26 cellular contexts compared by ENCODE assay signal in the genomic region with DNA sequence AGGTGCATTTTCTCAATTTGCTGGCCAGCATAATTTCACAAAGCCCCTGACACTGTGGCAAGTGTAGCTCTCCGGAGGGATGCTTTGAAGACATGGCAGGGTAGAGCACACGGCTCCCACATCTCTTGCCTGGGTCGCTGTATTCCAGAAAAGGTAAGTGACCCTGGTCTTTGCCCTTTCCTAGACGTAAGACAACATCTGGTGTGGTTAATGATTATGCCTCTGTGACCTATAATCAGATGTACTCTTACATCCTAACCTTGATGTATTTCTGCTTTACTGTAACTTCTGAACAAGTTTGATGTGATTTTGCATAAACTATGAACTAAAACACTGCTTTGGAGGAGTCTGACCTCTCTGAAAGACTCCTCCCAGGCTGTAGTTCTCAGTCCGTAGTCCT.
"Had no signal": no experiment of that assay in that cellular context is flagged by ENCODE, and none has a peak within 500 bp of the region (broad histone marks: within the 10 kb centered on the region; RNA-seq: fewer than 3 reads in every experiment).

No MANE protein-coding gene starts in this region.

- H3K27me3 Mint-ChIP-seq: stimulated activated naive B cell treated with anti-CD40 and anti-IgM and Interleukin-4, amounts not matched to agents 10 μg/mL and 1 μg/mL and 100 μg/mL, for 72 hours had no signal

- H3K9me3 Mint-ChIP-seq: mesothelial cell of epicardium; naive B cell; natural killer cell; stimulated activated naive B cell treated with anti-CD40 and anti-IgM and Interleukin-4, amounts not matched to agents 10 μg/mL and 1 μg/mL and 100 μg/mL, for 72 hours had no signal

- ATAC-seq: heart right ventricle; left cardiac atrium; left lung; natural killer cell; stimulated activated naive B cell treated with anti-CD40 and anti-IgM and Interleukin-4, amounts not matched to agents 10 μg/mL and 1 μg/mL and 100 μg/mL, for 72 hours; stimulated activated naive CD8-positive, alpha-beta T cell treated with anti-CD3 and anti-CD28 coated beads, Interleukin-15, Interleukin-2, amounts not matched to agents 100 U/mL and 50 U/mL, for 24 hours had no signal

- H3K27me3 ChIP-seq: heart right ventricle, ovary, sigmoid colon, stomach, suprapubic skin, tibial artery, uterus had no signal

- H3K9me3 ChIP-seq: heart right ventricle, left lung, ovary, sigmoid colon, stomach, suprapubic skin, thoracic aorta, tibial artery, uterus had no signal

- H3K27ac ChIP-seq: heart right ventricle, left lung, ovary, sigmoid colon, stomach, suprapubic skin, thoracic aorta, tibial artery, uterus had no signal

- H3K4me3 ChIP-seq: heart right ventricle, left lung, lung, ovary, sigmoid colon, smooth muscle cell, stomach, suprapubic skin, thoracic aorta, tibial artery, uterus had no signal

- H3K4me1 Mint-ChIP-seq: natural killer cell had no signal

- H3K36me3 ChIP-seq: heart right ventricle, left lung, ovary, sigmoid colon, stomach, suprapubic skin, thoracic aorta, tibial artery, uterus had no signal

- H3K27ac Mint-ChIP-seq: mesothelial cell of epicardium; naive B cell; natural killer cell; progenitor cell of endocrine pancreas; stimulated activated naive B cell treated with anti-CD40 and anti-IgM and Interleukin-4, amounts not matched to agents 10 μg/mL and 1 μg/mL and 100 μg/mL, for 72 hours had no signal

- FAIRE-seq: keratinocyte had no signal

- H3K4me2 ChIP-seq: smooth muscle cell had no signal

- H3K4me1 ChIP-seq: sigmoid colon, stomach, suprapubic skin, tibial artery, uterus had no signal

- H3K36me3 Mint-ChIP-seq: mesothelial cell of epicardium; naive B cell; natural killer cell; stimulated activated naive B cell treated with anti-CD40 and anti-IgM and Interleukin-4, amounts not matched to agents 10 μg/mL and 1 μg/mL and 100 μg/mL, for 72 hours had no signal

- H3K4me3 Mint-ChIP-seq: mesothelial cell of epicardium; naive B cell; natural killer cell; stimulated activated naive B cell treated with anti-CD40 and anti-IgM and Interleukin-4, amounts not matched to agents 10 μg/mL and 1 μg/mL and 100 μg/mL, for 72 hours had no signal

- DNase-seq: heart right ventricle; hippocampal formation; kidney glomerular epithelial cell; left cardiac atrium; left lung; mesendoderm; naive B cell; natural killer cell; ovary; right cardiac atrium; sigmoid colon; stimulated activated CD4-positive, alpha-beta T cell treated with anti-CD3 and anti-CD28 coated beads, Interleukin-1b, Interleukin-23, amount 100 ng/mL, for 48 hours; stimulated activated CD4-positive, alpha-beta T cell treated with anti-CD3 and anti-CD28 coated beads, Interleukin-4, amount 100 ng/mL, for 1 hour; stimulated activated naive B cell treated with anti-CD40 and anti-IgM and Interleukin-4, amounts not matched to agents 10 μg/mL and 1 μg/mL and 100 μg/mL, for 72 hours; stimulated activated naive CD8-positive, alpha-beta T cell treated with anti-CD3 and anti-CD28 coated beads, Interleukin-15, Interleukin-2, amounts not matched to agents 100 U/mL and 50 U/mL, for 24 hours; stomach; tibial artery; trophoblast cell; uterus had no signal
